Comparison of ENCODE assay signal across 24 cellular contexts in genomic region chr11:105164226-105164625, GRCh38. TPM values are rescaled to one million over a fixed set of nuclear protein-coding genes. Genes with fewer than 3 reads are reported as not detected.
"Had no signal": no experiment of that assay in that cellular context is flagged by ENCODE, and none has a peak within 500 bp of the region (broad histone marks: within the 10 kb centered on the region; RNA-seq: fewer than 3 reads in every experiment).

No MANE protein-coding gene starts in this region.

- H3K9me3 ChIP-seq: MG63, SJCRH30 had no signal

- H3K27ac ChIP-seq: RWPE1, SJCRH30 had no signal

- H3K4me1 ChIP-seq: SJCRH30 had no signal

- H3K27me3 ChIP-seq: MG63, SJCRH30 had no signal

- H3K36me3 ChIP-seq: MG63, SJCRH30 had no signal

- H3K4me3 ChIP-seq: MG63, SJCRH30 had no signal

- DNase-seq: IMR-90, Karpas-422, KG1, MG63, NCI-H1092, NCI-H1105 treated with DMSO at 0.1 percent for 48 hours, NCI-H1436, NCI-H187, NCI-H2029, NCI-H2081 treated with DMSO at 0.1 percent for 48 hours, NCI-H2171, NCI-H226, NCI-H446, NCI-H510A, NCI-H524 treated with DMSO at 0.1 percent for 48 hours, NCI-H69, NCI-H774, SHP77, SJCRH30 had no signal

- ATAC-seq: HepG2, Panc1, SK-N-SH treated with all-trans-retinoic acid at 6 μM for 48 hours had no signal

RNA-seq across cellular contexts. Expression of gene CARD18, which starts 24.7 kb away (rescaled TPM):
- total RNA-seq: HepG2, HT1080, IMR-90, SJCRH30 had no signal
- polyA plus RNA-seq: HepG2, IMR-90 had no signal
